Comparison of ENCODE assay signal across 10 cellular contexts in genomic region chr10:46223064-46223480, GRCh38.
DNase-seq lines count a peak whose midpoint lies in the region; ATAC-seq, FAIRE-seq and TF ChIP-seq lines count a peak whose summit lies in the region.
"Had no signal": no experiment of that assay in that cellular context is flagged by ENCODE, and none has a peak within 500 bp of the region (broad histone marks: within the 10 kb centered on the region; RNA-seq: fewer than 3 reads in every experiment).

No MANE protein-coding gene starts in this region.

- POLR2A ChIA-PET in OCI-LY7 (lab: Charles Lee) = no interaction called here
- POLR2A ChIA-PET in H1 (lab: Charles Lee; ENCODE audit: partially characterized antibody) = no interaction called here

- peak; percentile 24 to 30; a peak in 2 of 4 replicates for TF ChIP-seq RAD21 in H1 (IDR thresholded peaks at IDR 0.05 in 1 of 2, conservative IDR thresholded peaks at IDR 0.05 in 1 of 2; ENCODE audit: low read depth in 2 of 2, low read length in 2 of 2)

- 0 out of 2 replicates have a peak overlapping the region, but pooled peaks have one; percentile 6 for H2BK15ac ChIP-seq in H1 (ENCODE audit: low read length)

- H3K9ac ChIP-seq in H1 (replicated peaks in 1 of 4; ENCODE audit: extremely low read depth in 1 of 4, low read depth in 3 of 4, low read length in 3 of 4) = no peak overlapping the region

- 89% methylated on average over 5 of the region's 5 CpGs; no CpG with 5 or more reads in 1 of the 2 experiments for WGBS in H1 (ENCODE audit: extremely low coverage in 1 of 2, insufficient coverage in 1 of 2, insufficient read length in 1 of 2, insufficient replicate concordance in 2 of 2, low coverage in 1 of 2, low lambda C conversion rate in 2 of 2, missing lambda C conversion rate in 1 of 2), 2 experiments
- 100% methylated on average over 1 of the region's 5 CpGs; no CpG with 5 or more reads in 1 of the 2 donors for WGBS in gastroesophageal sphincter (ENCODE audit: low coverage in 1 of 2), 2 donors

- H3K4me2 ChIP-seq in OCI-LY7 (ENCODE audit: low read length) = no peak overlapping the region
- no peak overlapping the region for H3K4me2 ChIP-seq in H1 (ENCODE audit: insufficient read depth in 1 of 2, low read depth in 2 of 2, low read length in 2 of 2)

- H2BK5ac ChIP-seq in H1 (ENCODE audit: low read depth, low read length) = no peak overlapping the region

- no peak overlapping the region for H3K18ac ChIP-seq in H1 (ENCODE audit: extremely low read depth, low read length)

- no peak overlapping the region for H3K14ac ChIP-seq in H1 (ENCODE audit: insufficient read length)

- H3K27ac ChIP-seq in OCI-LY7 (ENCODE audit: low read depth, low read length, poor library complexity, severe bottlenecking) = no peak overlapping the region
- H3K27ac ChIP-seq in H1 (ENCODE audit: low read depth, low read length) = no peak overlapping the region
- H3K27ac ChIP-seq in upper lobe of right lung = no peak overlapping the region
- no peak overlapping the region for H3K27ac ChIP-seq in gastroesophageal sphincter
- H3K27ac ChIP-seq: Peyer's patch had no signal

- H3K9me3 ChIP-seq in OCI-LY7 (ENCODE audit: low read length) = no peaks in the 10 kb centered on the region
- H3K9me3 ChIP-seq in H1 (ENCODE audit: insufficient read depth in 2 of 2, low read depth in 1 of 2, low read length in 1 of 2) = peaks cover 8 to 10% of the 10 kb centered on the region in 2 experiments
- H3K9me3 ChIP-seq in upper lobe of right lung = no peaks in the 10 kb centered on the region
- H3K9me3 ChIP-seq in gastroesophageal sphincter = no peaks in the 10 kb centered on the region
- H3K9me3 ChIP-seq: Peyer's patch had no signal

- CTCF ChIA-PET in OCI-LY7 (lab: Charles Lee; ENCODE audit: unreplicated experiment) = no interaction called here
- CTCF ChIA-PET in H1 (lab: Charles Lee; ENCODE audit: partially characterized antibody) = interaction anchor here (0.7 to 7.6 kb wide), 7 partner anchors 16 to 663 kb away, joined by 3 to 99 read pairs (median 3); no protein-coding TSS in a partner anchor

- no peak for FAIRE-seq in H1 (lab: Jason Lieb, UNC)

- H3K36me3 ChIP-seq in OCI-LY7 (ENCODE audit: insufficient read depth, low read length) = peaks cover 49% of the 10 kb centered on the region
- H3K36me3 ChIP-seq in H1 (ENCODE audit: control insufficient read depth in 2 of 4, insufficient read depth in 4 of 4, low read length in 3 of 4) = no peaks in the 10 kb centered on the region
- H3K36me3 ChIP-seq in upper lobe of right lung = no peaks in the 10 kb centered on the region
- no peaks in the 10 kb centered on the region for H3K36me3 ChIP-seq in gastroesophageal sphincter
- H3K36me3 ChIP-seq: Peyer's patch had no signal

- no peak overlapping the region for H3K23ac ChIP-seq in H1 (ENCODE audit: insufficient read length)

- no peaks in the 10 kb centered on the region for H3K79me1 ChIP-seq in H1 (ENCODE audit: low read depth, low read length)

- TF ChIP-seq CTCF in OCI-LY7 (conservative IDR thresholded peaks at IDR 0.05; ENCODE audit: low read length) (peak; percentile 70), H1 (IDR thresholded peaks at IDR 0.05; ENCODE audit: control extremely low read depth in 1 of 3, insufficient read depth in 1 of 3, low read depth in 1 of 3, low read length in 3 of 3) (peak; percentile 54 to 77 (median 76)), upper lobe of right lung (IDR thresholded peaks at IDR 0.05) (no peak), gastroesophageal sphincter (IDR thresholded peaks at IDR 0.05) (no peak)

- no peaks in the 10 kb centered on the region for H4K20me1 ChIP-seq in OCI-LY7 (ENCODE audit: insufficient read depth, low read length)
- no peaks in the 10 kb centered on the region for H4K20me1 ChIP-seq in H1 (replicated peaks in 1 of 2; ENCODE audit: control insufficient read depth in 1 of 2, insufficient read depth in 2 of 2, low read length in 2 of 2)

- no peak for TF ChIP-seq POLR2A in H1 (IDR thresholded peaks at IDR 0.05; ENCODE audit: control extremely low read depth in 1 of 2, low read depth in 2 of 2, low read length in 2 of 2)
- TF ChIP-seq POLR2A in gastroesophageal sphincter (IDR thresholded peaks at IDR 0.05) = no peak

- H3K4ac ChIP-seq in H1 (replicated peaks; ENCODE audit: insufficient read length, low read depth, low read length) = no peak overlapping the region

- H3K23me2 ChIP-seq in H1 (ENCODE audit: low read depth, low read length) = peaks cover 3% of the 10 kb centered on the region; the same call in 1 of the 2 replicates

- ATAC-seq in upper lobe of right lung (peak; percentile 23), HG03095 (IDR thresholded peaks at IDR 0.05; ENCODE audit: unreplicated experiment) (no peak), gastroesophageal sphincter (no peak)

- H3K79me2 ChIP-seq in OCI-LY7 (ENCODE audit: insufficient read depth, low read depth, low read length) (no peaks in the 10 kb centered on the region), H1 (ENCODE audit: control insufficient read depth in 1 of 2, insufficient read depth in 2 of 2, low read length in 2 of 2) (no peaks in the 10 kb centered on the region)

- DNase-seq in activated effector memory CD4-positive, alpha-beta T cell treated with anti-CD3 and anti-CD28 coated beads, Interleukin-2, amount 50 U/mL, for 16 hours = peak; percentile 62
- DNase-seq in activated effector memory CD4-positive, alpha-beta T cell treated with Interleukin-2 at 50 U/mL for 16 hours = no peak
- DNase-seq in OCI-LY7 (ENCODE audit: low spot score) (peak; percentile 16), H1 (ENCODE audit: low read depth in 1 of 2, low spot score in 2 of 2) (peak in 1 of 2 experiments; percentile 56), upper lobe of right lung (peak; percentile 52), putamen (ENCODE audit: low spot score) (no peak)
- DNase-seq: central memory CD4-positive, alpha-beta T cell had no signal

- H3K27me3 ChIP-seq in H1 (replicated peaks in 1 of 4; ENCODE audit: control insufficient read depth in 3 of 4, extremely low read depth in 1 of 4, insufficient read depth in 3 of 4, low read length in 3 of 4) (no peaks in the 10 kb centered on the region), upper lobe of right lung (no peaks in the 10 kb centered on the region), gastroesophageal sphincter (peaks cover 5% of the 10 kb centered on the region)
- H3K27me3 ChIP-seq: Peyer's patch had no signal

- TF ChIP-seq EP300 in H1 (IDR thresholded peaks at IDR 0.05; ENCODE audit: borderline replicate concordance in 1 of 2, low read depth in 2 of 2, low read length in 2 of 2) (no peak), gastroesophageal sphincter (IDR thresholded peaks at IDR 0.05) (no peak)

- H2AFZ ChIP-seq in OCI-LY7 (ENCODE audit: low read length) (no peak overlapping the region), H1 (ENCODE audit: low read length) (peak overlapping the region; percentile 99)

- no peaks in the 10 kb centered on the region for H3K4me1 ChIP-seq in OCI-LY7 (ENCODE audit: insufficient read depth, low read length, poor library complexity, severe bottlenecking)
- H3K4me1 ChIP-seq in H1 (replicated peaks in 1 of 4; ENCODE audit: control insufficient read depth in 3 of 4, insufficient read depth in 4 of 4, low read length in 3 of 4) = peaks cover 0 to 5% (median 3%) of the 10 kb centered on the region in 4 experiments; a peak in 4 of 7 replicates
- H3K4me1 ChIP-seq in upper lobe of right lung = no peaks in the 10 kb centered on the region
- no peaks in the 10 kb centered on the region for H3K4me1 ChIP-seq in gastroesophageal sphincter
- H3K4me1 ChIP-seq: Peyer's patch had no signal

- no peak overlapping the region for H4K5ac ChIP-seq in H1 (ENCODE audit: insufficient read length, low read depth, low read length)

- no peak overlapping the region for H3K56ac ChIP-seq in H1 (replicated peaks; ENCODE audit: insufficient read length, low read depth, low read length)

- H4K91ac ChIP-seq in H1 (replicated peaks; ENCODE audit: insufficient read length, low read length) = no peak overlapping the region

- H2AK5ac ChIP-seq in H1 (ENCODE audit: low read depth, low read length) = no peak overlapping the region

- H4K8ac ChIP-seq in H1 (ENCODE audit: extremely low read depth, insufficient read depth, low read length) = no peak overlapping the region

- H3K4me3 ChIP-seq in OCI-LY7 (ENCODE audit: low read depth, low read length, poor library complexity, severe bottlenecking) (no peak overlapping the region), H1 (ENCODE audit: extremely low read depth in 1 of 4, insufficient read depth in 2 of 4, low read depth in 3 of 4, low read length in 4 of 4) (no peak overlapping the region), upper lobe of right lung (no peak overlapping the region), gastroesophageal sphincter (no peak overlapping the region)
- H3K4me3 ChIP-seq: Peyer's patch had no signal

- no TSS peak for BruUV-seq in OCI-LY7 (replicated peaks; lab: Mats Ljungman, UMichigan)

- H2BK12ac ChIP-seq in H1 (ENCODE audit: low read depth, low read length) = no peak overlapping the region

- intact Hi-C loops in OCI-LY7 (cut with micrococcal nuclease; ENCODE audit: unreplicated experiment) = no loop called here
- intact Hi-C loops in upper lobe of right lung (cut with DNase I) = no loop called here

- no peaks in the 10 kb centered on the region for H3K9me2 ChIP-seq in OCI-LY7 (ENCODE audit: insufficient read depth, low read length)

- no peak overlapping the region for H2BK20ac ChIP-seq in H1 (ENCODE audit: low read length)

- no peak overlapping the region for H2BK120ac ChIP-seq in H1 (replicated peaks; ENCODE audit: low read depth, low read length)

TF ChIP-seq in H1, 55 proteins besides CTCF, POLR2A, EP300 and RAD21 (continues in another document):
- TF ChIP-seq HDAC2 (IDR thresholded peaks at IDR 0.05; ENCODE audit: borderline replicate concordance in 1 of 2, low read depth in 2 of 2, low read length in 2 of 2) (no peak), SP2 (IDR thresholded peaks at IDR 0.05; ENCODE audit: low read length) (peak; percentile 46; the same call in 1 of the 2 replicates), SIN3A (conservative IDR thresholded peaks at IDR 0.05 in 1 of 2, IDR thresholded peaks at IDR 0.05 in 1 of 2; ENCODE audit: low read depth in 1 of 2, low read length in 2 of 2) (no peak), KDM4A (IDR thresholded peaks at IDR 0.05; ENCODE audit: low read depth, low read length, severe bottlenecking) (no peak), CTBP2 (IDR thresholded peaks at IDR 0.05; ENCODE audit: borderline replicate concordance, insufficient read depth, insufficient read length, low read length) (no peak), NRF1 (IDR thresholded peaks at IDR 0.05; ENCODE audit: low read depth, low read length) (no peak), ATF2 (IDR thresholded peaks at IDR 0.05; ENCODE audit: low read length) (no peak)

Comparison
In these comparisons a context has a peak if more than half of its experiments do, and no peak if none do; other contexts are left out.
1. DNase-seq: peak in activated effector memory CD4-positive, alpha-beta T cell treated with anti-CD3 and anti-CD28 coated beads, Interleukin-2, amount 50 U/mL, for 16 hours (single experiment), OCI-LY7 (single experiment) and upper lobe of right lung (single experiment); none in activated effector memory CD4-positive, alpha-beta T cell treated with Interleukin-2 at 50 U/mL for 16 hours (single experiment) and putamen (single experiment).
2. CTCF ChIP-seq: peak in OCI-LY7 (single experiment) and H1 (3 of 3); none in upper lobe of right lung (single experiment) and gastroesophageal sphincter (0 of 4).